In genomic region chr1:32106663-32107273, GRCh38 we compare ENCODE assay signal across 11 cellular contexts. TPM values are rescaled to one million over a fixed set of nuclear protein-coding genes. Genes with fewer than 3 reads are reported as not detected.
DNase-seq lines count a peak whose midpoint lies in the region; ATAC-seq and TF ChIP-seq lines count a peak whose summit lies in the region.
"Had no signal": no experiment of that assay in that cellular context is flagged by ENCODE, and none has a peak within 500 bp of the region (broad histone marks: within the 10 kb centered on the region; RNA-seq: fewer than 3 reads in every experiment).

No MANE protein-coding gene starts in this region.

- ATAC-seq in CD4-positive, CD25-positive, alpha-beta regulatory T cell (ENCODE audit: low read depth in 2 of 2), result no peak
- ATAC-seq in IMR-90 (ENCODE audit: low read depth), result no peak
- ATAC-seq in activated CD8-positive, alpha-beta T cell treated with anti-CD3 and anti-CD28 coated beads for 36 hours, result no peak
- ATAC-seq in naive thymus-derived CD4-positive, alpha-beta T cell, result no peak

- WGBS in IMR-90 (ENCODE audit: extremely low coverage in 2 of 2, insufficient read length in 1 of 2), 2 experiments, result no CpG with 5 or more reads among the region's 9 CpGs

- H3K4me3 ChIP-seq in CD4-positive, CD25-positive, alpha-beta regulatory T cell (ENCODE audit: low read depth, low read length), result no peak overlapping the region
- H3K4me3 ChIP-seq in IMR-90 (ENCODE audit: insufficient read depth, low read depth, low read length), result no peak overlapping the region
- no peak overlapping the region for H3K4me3 ChIP-seq in naive thymus-derived CD4-positive, alpha-beta T cell (ENCODE audit: low read length)
- H3K4me3 ChIP-seq in effector memory CD4-positive, alpha-beta T cell (ENCODE audit: insufficient read depth, low read depth, low read length, poor library complexity, severe bottlenecking), result no peak overlapping the region

- CTCF ChIA-PET in IMR-90 (lab: Yijun Ruan, JAX), result interaction anchor here (1.1 kb wide), 1 partner anchor 29 kb away, joined by 5 read pairs; no protein-coding TSS in a partner anchor
- CTCF ChIA-PET in activated CD8-positive, alpha-beta T cell treated with anti-CD3 and anti-CD28 coated beads for 36 hours (lab: Charles Lee), result interaction anchor here (3.0 kb wide), 1 partner anchor 73 kb away, joined by 9 read pairs; the partner anchor contains the start of gene TXLNA
- CTCF ChIA-PET in naive thymus-derived CD4-positive, alpha-beta T cell (lab: Charles Lee), result interaction anchor here (0.7 to 3.2 kb wide), 2 partner anchors 34 to 252 kb away, joined by 4 to 16 read pairs; partner anchors contain the start of gene TMEM39B

- intact Hi-C loops in IMR-90 (cut with micrococcal nuclease), result loop anchor here (5.0 kb wide), 1 partner anchor 34 kb away; the partner anchor contains the start of gene TMEM39B
- intact Hi-C loops in activated CD8-positive, alpha-beta T cell treated with anti-CD3 and anti-CD28 coated beads for 36 hours (cut with micrococcal nuclease), result no loop called here
- intact Hi-C loops in naive thymus-derived CD4-positive, alpha-beta T cell (cut with micrococcal nuclease), result loop anchor here (1.0 to 5.0 kb wide), 5 partner anchors 71 to 1388 kb away; partner anchors contain the start of genes KHDRBS1 (in 1 of the 2), S100PBP (in 1 of the 2), TXLNA (in 1 of the 2) and YARS1 (in 1 of the 2)

- no peak for TF ChIP-seq CTCF in IMR-90 (conservative IDR thresholded peaks at IDR 0.05; ENCODE audit: low read depth, low read length)
- TF ChIP-seq CTCF in activated CD8-positive, alpha-beta T cell treated with anti-CD3 and anti-CD28 coated beads for 36 hours (IDR thresholded peaks at IDR 0.05), result no peak

- H3K4ac ChIP-seq in IMR-90 (ENCODE audit: low read depth, low read length), result no peak overlapping the region

- peaks cover 35% of the 10 kb centered on the region for H4K20me1 ChIP-seq in IMR-90 (ENCODE audit: insufficient read depth, low read length)

- H4K5ac ChIP-seq in IMR-90 (ENCODE audit: low read depth, low read length), result no peak overlapping the region

- no peak overlapping the region for H3K9ac ChIP-seq in IMR-90 (ENCODE audit: low read depth, low read length)

- H3K27ac ChIP-seq in CD4-positive, CD25-positive, alpha-beta regulatory T cell (ENCODE audit: insufficient read depth, low read length, poor library complexity, severe bottlenecking), result peak overlapping the region; percentile 90
- no peak overlapping the region for H3K27ac ChIP-seq in IMR-90 (ENCODE audit: insufficient read depth, low read length)
- peak overlapping the region; percentile 94 for H3K27ac ChIP-seq in naive thymus-derived CD4-positive, alpha-beta T cell (ENCODE audit: low read depth, low read length)
- H3K27ac ChIP-seq in effector memory CD4-positive, alpha-beta T cell (ENCODE audit: insufficient read depth, low read length, poor library complexity, severe bottlenecking), result no peak overlapping the region

- BruUV-seq in IMR-90 (replicated peaks; lab: Mats Ljungman, UMichigan), result no TSS peak

- no peaks in the 10 kb centered on the region for H3K27me3 ChIP-seq in CD4-positive, CD25-positive, alpha-beta regulatory T cell (ENCODE audit: control insufficient read depth, insufficient read depth, low read length)
- no peaks in the 10 kb centered on the region for H3K27me3 ChIP-seq in IMR-90 (ENCODE audit: control insufficient read depth, insufficient read depth, low read length)
- H3K27me3 ChIP-seq in naive thymus-derived CD4-positive, alpha-beta T cell (ENCODE audit: control insufficient read depth in 2 of 2, insufficient read depth in 2 of 2, low read length in 2 of 2), result no peaks in the 10 kb centered on the region
- H3K27me3 ChIP-seq in effector memory CD4-positive, alpha-beta T cell (replicated peaks; ENCODE audit: control insufficient read depth, insufficient read depth, low read length, poor library complexity, severe bottlenecking), result no peaks in the 10 kb centered on the region

- H3K18ac ChIP-seq in IMR-90 (ENCODE audit: low read depth, low read length), result no peak overlapping the region

- no peak overlapping the region for H2AK5ac ChIP-seq in IMR-90 (ENCODE audit: low read depth, low read length)

- POLR2A ChIA-PET in IMR-90 (lab: Charles Lee; ENCODE audit: unreplicated experiment), result no interaction called here
- POLR2A ChIA-PET in activated CD8-positive, alpha-beta T cell treated with anti-CD3 and anti-CD28 coated beads for 36 hours (lab: Charles Lee), result interaction anchor here (0.9 to 1.9 kb wide), 2 partner anchors 11 to 107 kb away, joined by 3 to 6 read pairs; no protein-coding TSS in a partner anchor
- POLR2A ChIA-PET in naive thymus-derived CD4-positive, alpha-beta T cell (lab: Charles Lee), result interaction anchor here (0.6 to 3.4 kb wide), 5 partner anchors 29 to 184 kb away, joined by 3 to 43 read pairs (median 4); partner anchors contain the start of gene TMEM39B

- peaks cover 6% of the 10 kb centered on the region for H3K36me3 ChIP-seq in CD4-positive, CD25-positive, alpha-beta regulatory T cell (ENCODE audit: control insufficient read depth, insufficient read depth, low read length)
- peaks cover 6% of the 10 kb centered on the region for H3K36me3 ChIP-seq in IMR-90 (ENCODE audit: control insufficient read depth, insufficient read depth, low read length)
- H3K36me3 ChIP-seq in naive thymus-derived CD4-positive, alpha-beta T cell (ENCODE audit: control insufficient read depth in 2 of 3, insufficient read depth in 3 of 3, low read length in 3 of 3), result peaks cover 0 to 16% (median 0%) of the 10 kb centered on the region in 3 experiments
- peaks cover 6% of the 10 kb centered on the region for H3K36me3 ChIP-seq in effector memory CD4-positive, alpha-beta T cell (ENCODE audit: control insufficient read depth, insufficient read depth, low read length)

- no peak overlapping the region for H2AFZ ChIP-seq in IMR-90 (replicated peaks; ENCODE audit: low read length, poor library complexity)

- no peaks in the 10 kb centered on the region for H3K9me3 Mint-ChIP-seq in CD4-positive, CD25-positive, alpha-beta regulatory T cell
- no peaks in the 10 kb centered on the region for H3K9me3 Mint-ChIP-seq in activated CD8-positive, alpha-beta T cell treated with anti-CD3 and anti-CD28 coated beads for 36 hours
- H3K9me3 Mint-ChIP-seq in naive thymus-derived CD4-positive, alpha-beta T cell, result peaks cover 0 to 2% (median 0%) of the 10 kb centered on the region in 11 donors

- no peak for TF ChIP-seq POLR2A in IMR-90 (IDR thresholded peaks at IDR 0.05; ENCODE audit: low read depth, low read length)

- H3K9me1 ChIP-seq in IMR-90 (ENCODE audit: insufficient read depth, low read length), result peaks cover 5% of the 10 kb centered on the region

- no peak overlapping the region for H3K14ac ChIP-seq in IMR-90 (replicated peaks; ENCODE audit: low read depth, low read length)

- peak overlapping the region; percentile 22; the same call in 1 of the 2 replicates for H4K91ac ChIP-seq in IMR-90 (ENCODE audit: insufficient read depth, low read depth, low read length)

- H3K36me3 Mint-ChIP-seq in CD4-positive, CD25-positive, alpha-beta regulatory T cell, result no peaks in the 10 kb centered on the region
- H3K36me3 Mint-ChIP-seq in activated CD8-positive, alpha-beta T cell treated with anti-CD3 and anti-CD28 coated beads for 36 hours (ENCODE audit: low read depth), result peaks cover 9% of the 10 kb centered on the region
- H3K36me3 Mint-ChIP-seq in naive thymus-derived CD4-positive, alpha-beta T cell, result peaks cover 0 to 13% (median 4%) of the 10 kb centered on the region in 5 donors

- no peak overlapping the region for H3K23ac ChIP-seq in IMR-90 (ENCODE audit: low read depth, low read length)

- no peak for TF ChIP-seq RAD21 in IMR-90 (IDR thresholded peaks at IDR 0.05; ENCODE audit: low read length)

- H3K27me3 Mint-ChIP-seq in CD4-positive, CD25-positive, alpha-beta regulatory T cell, result no peaks in the 10 kb centered on the region
- no peaks in the 10 kb centered on the region for H3K27me3 Mint-ChIP-seq in activated CD8-positive, alpha-beta T cell treated with anti-CD3 and anti-CD28 coated beads for 36 hours
- no peaks in the 10 kb centered on the region for H3K27me3 Mint-ChIP-seq in naive thymus-derived CD4-positive, alpha-beta T cell

- H3K4me3 Mint-ChIP-seq in CD4-positive, CD25-positive, alpha-beta regulatory T cell, result peak overlapping the region; percentile 76 to 100 (median 98)
- H3K4me3 Mint-ChIP-seq in activated CD8-positive, alpha-beta T cell treated with anti-CD3 and anti-CD28 coated beads for 36 hours, result peak overlapping the region; percentile 92
- peak overlapping the region; percentile 35 to 100 (median 73) for H3K4me3 Mint-ChIP-seq in naive thymus-derived CD4-positive, alpha-beta T cell

- H3K4me2 ChIP-seq in IMR-90 (ENCODE audit: low read depth, low read length), result no peak overlapping the region

- dilution Hi-C loops in IMR-90 (cut with HindIII; ENCODE audit: low sequenced_read_pairs, unreplicated experiment), result no loop called here

- H2BK15ac ChIP-seq in IMR-90 (ENCODE audit: low read depth, low read length), result no peak overlapping the region

- peak overlapping the region in 1 of 2 experiments; percentile 83; a peak in 2 of 4 replicates for H4K8ac ChIP-seq in IMR-90 (ENCODE audit: low read depth in 2 of 2, low read length in 2 of 2)

- peaks cover 21 to 53% (median 35%) of the 10 kb centered on the region in 4 donors for H3K4me1 Mint-ChIP-seq in CD4-positive, CD25-positive, alpha-beta regulatory T cell
- H3K4me1 Mint-ChIP-seq in activated CD8-positive, alpha-beta T cell treated with anti-CD3 and anti-CD28 coated beads for 36 hours (ENCODE audit: low read depth), result peaks cover 26% of the 10 kb centered on the region
- peaks cover 18 to 52% (median 39%) of the 10 kb centered on the region in 7 donors for H3K4me1 Mint-ChIP-seq in naive thymus-derived CD4-positive, alpha-beta T cell

- peaks cover 3 to 31% of the 10 kb centered on the region in 2 experiments; a peak in 2 of 4 replicates for H3K79me1 ChIP-seq in IMR-90 (ENCODE audit: low read depth in 1 of 2, low read length in 2 of 2)

- no peak overlapping the region for H2BK120ac ChIP-seq in IMR-90 (ENCODE audit: low read depth, low read length)

- peak overlapping the region; percentile 70 to 98 (median 77) for H3K27ac Mint-ChIP-seq in CD4-positive, CD25-positive, alpha-beta regulatory T cell
- H3K27ac Mint-ChIP-seq in activated CD8-positive, alpha-beta T cell treated with anti-CD3 and anti-CD28 coated beads for 36 hours, result peak overlapping the region; percentile 58
- peak overlapping the region; percentile 24 to 99 (median 81) for H3K27ac Mint-ChIP-seq in naive thymus-derived CD4-positive, alpha-beta T cell

- H2BK20ac ChIP-seq in IMR-90 (ENCODE audit: low read depth, low read length), result no peak overlapping the region

- H3K4me1 ChIP-seq in CD4-positive, CD25-positive, alpha-beta regulatory T cell (ENCODE audit: control insufficient read depth, insufficient read depth, low read length, poor library complexity, severe bottlenecking), result peaks cover 40% of the 10 kb centered on the region
- H3K4me1 ChIP-seq in IMR-90 (ENCODE audit: control insufficient read depth, insufficient read depth, low read length), result peaks cover under 1% of the 10 kb centered on the region
- H3K4me1 ChIP-seq in naive thymus-derived CD4-positive, alpha-beta T cell (ENCODE audit: control insufficient read depth in 2 of 2, insufficient read depth in 2 of 2, low read length in 2 of 2), result peaks cover 24 to 28% of the 10 kb centered on the region in 2 donors
- peaks cover 22% of the 10 kb centered on the region for H3K4me1 ChIP-seq in effector memory CD4-positive, alpha-beta T cell (ENCODE audit: control insufficient read depth, insufficient read depth, low read length, poor library complexity, severe bottlenecking)

- H3K9me3 ChIP-seq in CD4-positive, CD25-positive, alpha-beta regulatory T cell (ENCODE audit: control insufficient read depth in 2 of 2, low read length in 2 of 2), result no peaks in the 10 kb centered on the region
- no peaks in the 10 kb centered on the region for H3K9me3 ChIP-seq in IMR-90 (ENCODE audit: control insufficient read depth, insufficient read depth, low read length)
- H3K9me3 ChIP-seq in naive thymus-derived CD4-positive, alpha-beta T cell (ENCODE audit: control insufficient read depth in 2 of 3, low read length in 3 of 3), result no peaks in the 10 kb centered on the region
- no peaks in the 10 kb centered on the region for H3K9me3 ChIP-seq in effector memory CD4-positive, alpha-beta T cell (ENCODE audit: control insufficient read depth, low read length)

- in situ Hi-C loops in IMR-90 (cut with MboI; ENCODE audit: low sequenced_read_pairs), result no loop called here

- DNase-seq in CD4-positive, CD25-positive, alpha-beta regulatory T cell, result no peak
- no peak for DNase-seq in IMR-90
- no peak for DNase-seq in activated CD8-positive, alpha-beta T cell treated with anti-CD3 and anti-CD28 coated beads for 36 hours
- no peak for DNase-seq in naive thymus-derived CD4-positive, alpha-beta T cell
- no peak for DNase-seq in effector memory CD4-positive, alpha-beta T cell
- no peak for DNase-seq in OCI-M1 (lab: John Stamatoyannopoulos, UW)
- no peak for DNase-seq in stimulated activated CD4-positive, alpha-beta T cell treated with anti-CD3 and anti-CD28 coated beads, Interleukin-1b, Interleukin-23, amount 100 ng/mL, for 48 hours
- DNase-seq in NCI-H345 (lab: John Stamatoyannopoulos, UW), result no peak
- DNase-seq: cortex of kidney, NCI-H1105 treated with DMSO at 0.1 percent for 48 hours, small intestine had no signal

- H2BK5ac ChIP-seq in IMR-90 (ENCODE audit: low read depth, low read length, poor library complexity, severe bottlenecking), result no peak overlapping the region

- no peak overlapping the region for H2AK9ac ChIP-seq in IMR-90 (replicated peaks; ENCODE audit: low read depth, low read length, poor library complexity)

- no peak overlapping the region for H3K56ac ChIP-seq in IMR-90 (ENCODE audit: extremely low read depth, insufficient read depth, low read length)

RNA-seq across cellular contexts. Expression of gene KPNA6, which starts 1.1 kb away (rescaled TPM):
- total RNA-seq in CD4-positive, CD25-positive, alpha-beta regulatory T cell, result 56.1 TPM
- polyA plus RNA-seq in CD4-positive, CD25-positive, alpha-beta regulatory T cell, result 10 to 100 TPM; 22.7 to 29.3 (median 26.4) TPM
- total RNA-seq in IMR-90 (2012; rRNA removed), result 50.7 and 53.6 TPM in 2 replicates
- 25.4 and 27.0 TPM in 2 replicates for polyA plus RNA-seq in IMR-90 (2012; rRNA removed)
- 12.2 and 17.0 TPM in 2 replicates for polyA plus RNA-seq in IMR-90 (2012; cell fraction: cytosol; rRNA removed)
- 6.5 and 17.8 TPM in 2 replicates for polyA plus RNA-seq in IMR-90 (2012; cell fraction: nucleus; rRNA removed; ENCODE audit: low replicate concordance)
- total RNA-seq in activated CD8-positive, alpha-beta T cell treated with anti-CD3 and anti-CD28 coated beads for 36 hours, result 10 to 100 TPM; 70.8 to 74.3 TPM
- 10 to 100 TPM; 47.4 to 63.7 (median 51.6) TPM for total RNA-seq in naive thymus-derived CD4-positive, alpha-beta T cell
- 10 to 100 TPM; 19.5 to 26.8 TPM for polyA plus RNA-seq in naive thymus-derived CD4-positive, alpha-beta T cell

RNA-seq across cellular contexts. Expression of gene TMEM39B, which starts 34.0 kb away (rescaled TPM):
- 13.1 TPM for total RNA-seq in CD4-positive, CD25-positive, alpha-beta regulatory T cell
- polyA plus RNA-seq in CD4-positive, CD25-positive, alpha-beta regulatory T cell, result 1 to 10 TPM; 2.3 to 3.6 (median 2.6) TPM
- total RNA-seq in IMR-90 (2012; rRNA removed), result 4.4 and 6.5 TPM in 2 replicates
- 28.7 and 30.2 TPM in 2 replicates for polyA plus RNA-seq in IMR-90 (2012; rRNA removed)
- 21.5 and 31.3 TPM in 2 replicates for polyA plus RNA-seq in IMR-90 (2012; cell fraction: cytosol; rRNA removed)
- polyA plus RNA-seq in IMR-90 (2012; cell fraction: nucleus; rRNA removed; ENCODE audit: low replicate concordance), result 26.5 and 45.9 TPM in 2 replicates
- total RNA-seq in activated CD8-positive, alpha-beta T cell treated with anti-CD3 and anti-CD28 coated beads for 36 hours, result 10 to 100 TPM; 25.3 to 27.7 TPM
- 10 to 100 TPM; 11.4 to 35.9 (median 26.4) TPM for total RNA-seq in naive thymus-derived CD4-positive, alpha-beta T cell
- polyA plus RNA-seq in naive thymus-derived CD4-positive, alpha-beta T cell, result 1 to 10 TPM; 2.7 to 4.9 TPM

Comparison
In these comparisons a context has a peak if more than half of its experiments do, and no peak if none do; other contexts are left out.
1. H3K27ac ChIP-seq: peak in CD4-positive, CD25-positive, alpha-beta regulatory T cell (single experiment) and naive thymus-derived CD4-positive, alpha-beta T cell (single experiment); none in IMR-90 (single experiment) and effector memory CD4-positive, alpha-beta T cell (single experiment).
2. Peak in every context shown above with its lines, with median percentiles within 50 percentile points of each other: H3K27ac Mint-ChIP-seq and H3K4me3 Mint-ChIP-seq.